11 cellular contexts compared by ENCODE assay signal in the genomic region with DNA sequence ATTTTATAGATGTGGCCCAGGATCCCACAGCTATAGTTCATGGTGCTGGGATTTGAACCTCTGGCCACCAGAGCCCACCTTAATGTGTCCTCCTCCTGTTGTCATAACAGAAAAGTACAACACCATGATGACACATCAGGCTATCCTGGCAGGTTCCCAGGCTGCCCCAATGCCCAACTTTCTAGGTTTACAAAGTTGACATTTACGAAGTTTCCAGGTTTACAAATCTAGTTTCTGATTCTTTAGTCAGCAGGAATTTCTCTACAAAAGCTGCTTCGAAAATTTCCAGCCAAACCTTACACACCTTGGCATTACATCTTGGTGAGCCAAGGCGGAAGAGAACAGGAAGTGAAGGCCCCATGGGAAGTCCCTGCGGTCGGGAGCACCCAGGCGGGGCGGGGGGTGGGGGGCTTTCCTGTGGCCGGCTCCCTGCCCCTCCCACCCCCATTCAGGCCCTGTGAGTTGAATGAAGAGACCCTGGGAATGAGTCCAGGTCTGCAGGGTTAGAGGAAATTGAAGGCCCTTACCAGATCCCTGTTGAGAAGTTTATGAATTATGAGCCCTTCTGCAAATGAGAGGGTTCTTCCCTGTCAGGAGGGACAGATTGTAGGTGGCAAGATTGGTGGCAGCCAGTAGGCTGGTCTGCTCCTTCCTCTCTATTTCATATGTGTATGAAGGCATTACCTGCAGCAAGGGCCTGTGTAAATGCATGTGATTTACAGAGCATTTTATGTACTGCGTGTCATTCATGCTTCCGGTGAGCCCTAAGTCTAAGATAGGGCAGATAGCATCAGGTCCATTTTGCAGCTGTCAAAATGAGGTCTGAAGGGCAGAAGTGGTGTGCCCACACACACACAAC. TPM values are rescaled to one million over a fixed set of nuclear protein-coding genes. Genes with fewer than 3 reads are reported as not detected.
DNase-seq lines count a peak whose midpoint lies in the region; ATAC-seq and TF ChIP-seq lines count a peak whose summit lies in the region.
"Had no signal": no experiment of that assay in that cellular context is flagged by ENCODE, and none has a peak within 500 bp of the region (broad histone marks: within the 10 kb centered on the region; RNA-seq: fewer than 3 reads in every experiment).

No MANE protein-coding gene starts in this region.

- no peak overlapping the region for H3K27ac ChIP-seq in CD8-positive, alpha-beta memory T cell (ENCODE audit: low read depth, low read length)
- H3K27ac ChIP-seq in SU-DHL-6 (ENCODE audit: low read depth, low read length): no peak overlapping the region
- H3K27ac ChIP-seq: parathyroid adenoma had no signal

- no peaks in the 10 kb centered on the region for H3K27me3 ChIP-seq in CD8-positive, alpha-beta memory T cell (ENCODE audit: insufficient read depth, low read length, poor library complexity, severe bottlenecking)
- no peaks in the 10 kb centered on the region for H3K27me3 ChIP-seq in SU-DHL-6 (ENCODE audit: low read length)

- no peaks in the 10 kb centered on the region for H3K36me3 ChIP-seq in CD8-positive, alpha-beta memory T cell (ENCODE audit: insufficient read depth, low read length)
- H3K36me3 ChIP-seq in SU-DHL-6 (ENCODE audit: low read length): no peaks in the 10 kb centered on the region

- no peaks in the 10 kb centered on the region for H4K20me1 ChIP-seq in SU-DHL-6 (ENCODE audit: low read depth, low read length)

- no peak overlapping the region for H3K9ac ChIP-seq in SU-DHL-6 (ENCODE audit: low read length)
- H3K9ac ChIP-seq: parathyroid adenoma had no signal

- CTCF ChIA-PET in CD8-positive, alpha-beta memory T cell (lab: Charles Lee): no interaction called here
- CTCF ChIA-PET in Calu3 (lab: Charles Lee): interaction anchor here (0.6 kb wide), 1 partner anchor 32 kb away, joined by 3 read pairs; no protein-coding TSS in a partner anchor

- no peak overlapping the region for H3K27ac Mint-ChIP-seq in CD8-positive, alpha-beta memory T cell
- no peak overlapping the region for H3K27ac Mint-ChIP-seq in Calu3 (ENCODE audit: unreplicated experiment)

- H2AFZ ChIP-seq in SU-DHL-6 (ENCODE audit: low read depth, low read length, severe bottlenecking): no peak overlapping the region
- H2AFZ ChIP-seq: parathyroid adenoma had no signal

- no peaks in the 10 kb centered on the region for H3K9me3 ChIP-seq in CD8-positive, alpha-beta memory T cell (ENCODE audit: low read length)
- no peaks in the 10 kb centered on the region for H3K9me3 ChIP-seq in SU-DHL-6 (ENCODE audit: insufficient read depth, low read length)

- no peak for DNase-seq in CD8-positive, alpha-beta memory T cell
- DNase-seq in glomerular visceral epithelial cell (ENCODE audit: extremely low spot score) (peak; percentile 25), NCI-H226 (no peak), Calu3 (no peak)
- no peak for DNase-seq in activated effector memory CD4-positive, alpha-beta T cell treated with Interleukin-2 at 50 U/mL for 16 hours
- DNase-seq: activated CD4-positive, CD25-positive, alpha-beta regulatory T cell; NCI-H446 had no signal

- peak overlapping the region in 4 of 7 donors; percentile 14 to 41 (median 28) for H3K4me3 Mint-ChIP-seq in CD8-positive, alpha-beta memory T cell
- no peak overlapping the region for H3K4me3 Mint-ChIP-seq in Calu3 (ENCODE audit: low read depth, unreplicated experiment)

- H3F3A ChIP-seq in SU-DHL-6 (ENCODE audit: insufficient read depth): no peaks in the 10 kb centered on the region

- TF ChIP-seq CTCF in SU-DHL-6 (IDR thresholded peaks at IDR 0.05; ENCODE audit: insufficient read depth, low read length, poor library complexity, severe bottlenecking) (no peak), Calu3 (IDR thresholded peaks at IDR 0.05; ENCODE audit: unreplicated experiment) (no peak)

- H3K9me3 Mint-ChIP-seq in CD8-positive, alpha-beta memory T cell: no peaks in the 10 kb centered on the region
- H3K9me3 Mint-ChIP-seq in Calu3 (ENCODE audit: low read depth, unreplicated experiment): no peaks in the 10 kb centered on the region

- BruUV-seq in Calu3 (replicated peaks; lab: Mats Ljungman, UMichigan): no TSS peak

- H3K79me2 ChIP-seq in SU-DHL-6 (ENCODE audit: insufficient read depth, low read length): no peaks in the 10 kb centered on the region
- H3K79me2 ChIP-seq: parathyroid adenoma had no signal

- H3K4me1 Mint-ChIP-seq in CD8-positive, alpha-beta memory T cell: peaks cover 0 to 11% (median 8%) of the 10 kb centered on the region in 3 donors
- peaks cover 38% of the 10 kb centered on the region for H3K4me1 Mint-ChIP-seq in Calu3 (ENCODE audit: low read depth, unreplicated experiment)

- H3K4me2 ChIP-seq in SU-DHL-6 (ENCODE audit: low read depth, low read length, poor library complexity, severe bottlenecking): peak overlapping the region; percentile 11

- H3K4me3 ChIP-seq in CD8-positive, alpha-beta memory T cell (ENCODE audit: low read length): no peak overlapping the region
- H3K4me3 ChIP-seq in SU-DHL-6 (ENCODE audit: insufficient read depth, low read length, poor library complexity, severe bottlenecking): no peak overlapping the region

- intact Hi-C loops in Calu3 (cut with micrococcal nuclease; ENCODE audit: unreplicated experiment): no loop called here

- H3K9me2 ChIP-seq in SU-DHL-6 (replicated peaks; ENCODE audit: insufficient read depth, low read length): no peaks in the 10 kb centered on the region

- no peaks in the 10 kb centered on the region for H3K36me3 Mint-ChIP-seq in CD8-positive, alpha-beta memory T cell
- peaks cover 11% of the 10 kb centered on the region for H3K36me3 Mint-ChIP-seq in Calu3 (ENCODE audit: insufficient read depth, unreplicated experiment)

- H3K27me3 Mint-ChIP-seq in CD8-positive, alpha-beta memory T cell: peaks cover 2 to 3% of the 10 kb centered on the region in 2 donors
- H3K27me3 Mint-ChIP-seq in Calu3 (ENCODE audit: unreplicated experiment): no peaks in the 10 kb centered on the region

- POLR2A ChIA-PET in CD8-positive, alpha-beta memory T cell (lab: Charles Lee): no interaction called here

- peak; percentile 60 for ATAC-seq in GM21576 (IDR thresholded peaks at IDR 0.05; ENCODE audit: unreplicated experiment)
- ATAC-seq in GM21360 (IDR thresholded peaks at IDR 0.05; ENCODE audit: unreplicated experiment): no peak

- peaks cover 12% of the 10 kb centered on the region for H3K4me1 ChIP-seq in CD8-positive, alpha-beta memory T cell (ENCODE audit: insufficient read depth, low read length)
- H3K4me1 ChIP-seq: parathyroid adenoma had no signal

RNA-seq across cellular contexts. Expression of gene IL1RN, which starts 11.1 kb away (rescaled TPM):
- total RNA-seq in CD8-positive, alpha-beta memory T cell: 1 to 10 TPM; 1.2 to 2.3 TPM
- polyA plus RNA-seq in CD8-positive, alpha-beta memory T cell: not detected
- 19.4 and 55.8 TPM in 2 replicates for total RNA-seq in Calu3 (2022)

RNA-seq across cellular contexts. Expression of gene IL1F10, which starts 48.6 kb away (rescaled TPM):
- not detected for total RNA-seq in CD8-positive, alpha-beta memory T cell
- not detected for polyA plus RNA-seq in CD8-positive, alpha-beta memory T cell
- total RNA-seq in Calu3 (2022): not detected in 2 replicates

RNA-seq across cellular contexts. Expression of gene IL36RN, which starts 57.3 kb away (rescaled TPM):
- not detected for total RNA-seq in CD8-positive, alpha-beta memory T cell
- not detected for polyA plus RNA-seq in CD8-positive, alpha-beta memory T cell
- total RNA-seq in Calu3 (2022): 0.12 and 0.22 TPM in 2 replicates

RNA-seq across cellular contexts. Expression of gene PSD4, which starts 57.4 kb away (rescaled TPM):
- 100 to 1,000 TPM; 192 to 193 TPM for total RNA-seq in CD8-positive, alpha-beta memory T cell
- polyA plus RNA-seq in CD8-positive, alpha-beta memory T cell: 42.1 TPM
- 58.7 and 64.5 TPM in 2 replicates for total RNA-seq in Calu3 (2022)
